12 cellular contexts compared by ENCODE assay signal in the genomic region with DNA sequence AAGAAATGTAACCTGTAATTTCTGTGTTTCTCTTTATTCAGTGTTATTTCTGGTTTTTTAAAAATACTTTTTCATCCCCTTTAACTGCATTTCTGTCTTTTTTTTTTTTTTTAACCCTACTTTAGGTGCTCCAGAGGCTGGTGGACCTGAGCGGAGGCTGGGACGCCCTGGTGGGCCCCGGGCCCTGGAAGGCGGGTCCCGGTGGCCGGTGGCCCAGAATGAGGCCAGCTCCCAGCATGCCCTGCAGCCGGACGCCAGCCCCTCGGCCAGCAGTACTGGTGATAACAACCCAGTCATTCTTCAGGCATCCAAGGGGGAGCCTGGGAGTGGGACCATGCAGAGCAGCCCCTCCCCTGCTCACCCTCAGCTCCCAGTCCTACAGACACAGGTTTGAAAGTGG. TPM values are rescaled to one million over a fixed set of nuclear protein-coding genes. Genes with fewer than 3 reads are reported as not detected.
A peak's percentile ranks its signal among the peaks of the same experiment; 100 is the strongest.
DNase-seq lines count a peak whose midpoint lies in the region; ATAC-seq, FAIRE-seq and TF ChIP-seq lines count a peak whose summit lies in the region.
"Had no signal": no experiment of that assay in that cellular context is flagged by ENCODE, and none has a peak within 500 bp of the region (broad histone marks: within the 10 kb centered on the region; RNA-seq: fewer than 3 reads in every experiment).

No MANE protein-coding gene starts in this region.

- in situ Hi-C loops in Panc1 (cut with HindIII; ENCODE audit: low pct_unique_long_range_greater_than_20kb, low sequenced_read_pairs), result no loop called here

- peak overlapping the region in 1 of 2 experiments; percentile 83; a peak in 2 of 4 replicates for H3K4me3 ChIP-seq in Panc1 (ENCODE audit: low read depth in 2 of 2, low read length in 2 of 2)
- peak overlapping the region; percentile 95 for H3K4me3 ChIP-seq in fibroblast of pulmonary artery (replicated peaks; ENCODE audit: low read depth, low read length)

- H3K9me3 Mint-ChIP-seq in activated CD8-positive, alpha-beta memory T cell treated with anti-CD3 and anti-CD28 coated beads, Interleukin-2, amount 10 ng/mL, durations not matched to agents 7 days and 5 days (ENCODE audit: low read depth), result no peaks in the 10 kb centered on the region

- H3K4me1 Mint-ChIP-seq in activated CD8-positive, alpha-beta memory T cell treated with anti-CD3 and anti-CD28 coated beads, Interleukin-2, amount 10 ng/mL, durations not matched to agents 7 days and 5 days, result peaks cover 26% of the 10 kb centered on the region

- FAIRE-seq in D721Med (lab: Jason Lieb, UNC), result no peak

- H3K4me1 ChIP-seq in Panc1 (ENCODE audit: control insufficient read depth, insufficient read depth, low read length), result peaks cover 19% of the 10 kb centered on the region

- H3K27ac ChIP-seq in Panc1 (ENCODE audit: low read length), result peak overlapping the region; percentile 97

- H3K36me3 Mint-ChIP-seq in activated CD8-positive, alpha-beta memory T cell treated with anti-CD3 and anti-CD28 coated beads, Interleukin-2, amount 10 ng/mL, durations not matched to agents 7 days and 5 days, result peaks cover 34% of the 10 kb centered on the region

- H3K27me3 ChIP-seq in Panc1 (ENCODE audit: control insufficient read depth, insufficient read depth, low read length), result no peaks in the 10 kb centered on the region
- H3K27me3 ChIP-seq: gastrocnemius medialis, upper lobe of left lung had no signal

- no peak for DNase-seq in activated CD8-positive, alpha-beta memory T cell treated with anti-CD3 and anti-CD28 coated beads, Interleukin-2, amount 10 ng/mL, durations not matched to agents 7 days and 5 days
- no peak for DNase-seq in activated CD8-positive, alpha-beta memory T cell treated with anti-CD3 and anti-CD28 coated beads, Interleukin-2, amount 50 U/mL, for 48 hours
- DNase-seq in Panc1 (ENCODE audit: low read depth, low spot score) (no peak), fibroblast of pulmonary artery (ENCODE audit: low read depth) (peak; percentile 62), retina (peak; percentile 54), D721Med (ENCODE audit: insufficient read length, low spot score) (no peak), NCI-H524 (lab: John Stamatoyannopoulos, UW) (no peak)
- DNase-seq: gastrocnemius medialis; NCI-H146; stimulated activated CD4-positive, alpha-beta T cell treated with anti-CD3 and anti-CD28 coated beads, Interleukin-4, amount 100 ng/mL, for 1 hour had no signal

- H3K4me3 Mint-ChIP-seq in activated CD8-positive, alpha-beta memory T cell treated with anti-CD3 and anti-CD28 coated beads, Interleukin-2, amount 10 ng/mL, durations not matched to agents 7 days and 5 days, result peak overlapping the region; percentile 94

- POLR2A ChIA-PET in Panc1 (lab: Charles Lee), result no interaction called here

- H3K27ac Mint-ChIP-seq in activated CD8-positive, alpha-beta memory T cell treated with anti-CD3 and anti-CD28 coated beads, Interleukin-2, amount 10 ng/mL, durations not matched to agents 7 days and 5 days, result peak overlapping the region; percentile 5

- CTCF ChIA-PET in activated CD8-positive, alpha-beta memory T cell treated with anti-CD3 and anti-CD28 coated beads, Interleukin-2, amount 10 ng/mL, durations not matched to agents 7 days and 5 days (lab: Charles Lee), result interaction anchor here (0.9 kb wide), 1 partner anchor 114 kb away, joined by 3 read pairs; no protein-coding TSS in a partner anchor
- CTCF ChIA-PET in Panc1 (lab: Charles Lee), result no interaction called here

- intact Hi-C loops in Panc1 (cut with micrococcal nuclease; ENCODE audit: unreplicated experiment), result no loop called here

- H3K27me3 Mint-ChIP-seq in activated CD8-positive, alpha-beta memory T cell treated with anti-CD3 and anti-CD28 coated beads, Interleukin-2, amount 10 ng/mL, durations not matched to agents 7 days and 5 days, result peaks cover 2% of the 10 kb centered on the region

- H3K9me3 ChIP-seq in Panc1 (ENCODE audit: control insufficient read depth, insufficient read depth, low read depth, low read length), result no peaks in the 10 kb centered on the region
- H3K9me3 ChIP-seq: gastrocnemius medialis, upper lobe of left lung had no signal

- TF ChIP-seq CTCF in Panc1 (IDR thresholded peaks at IDR 0.05) (no peak), fibroblast of pulmonary artery (IDR thresholded peaks at IDR 0.05; ENCODE audit: low read length, missing control alignments) (no peak), D721Med (IDR thresholded peaks at IDR 0.05; ENCODE audit: insufficient read depth, missing control alignments) (no peak)

- no peak for ATAC-seq in activated CD8-positive, alpha-beta memory T cell treated with anti-CD3 and anti-CD28 coated beads, Interleukin-2, amount 10 ng/mL, durations not matched to agents 7 days and 5 days
- ATAC-seq in Panc1 (no peak), GM18909 (IDR thresholded peaks at IDR 0.05; ENCODE audit: poor library complexity, unreplicated experiment) (no peak)
- ATAC-seq: gastrocnemius medialis had no signal

- peaks cover 25% of the 10 kb centered on the region for H3K36me3 ChIP-seq in Panc1 (ENCODE audit: control insufficient read depth, insufficient read depth, low read length)

- no TSS peak for BruUV-seq in Panc1 (replicated peaks; lab: Mats Ljungman, UMichigan)

RNA-seq across cellular contexts. Expression of gene SRCAP, which starts 1.5 kb away (rescaled TPM):
- total RNA-seq in activated CD8-positive, alpha-beta memory T cell treated with anti-CD3 and anti-CD28 coated beads, Interleukin-2, amount 10 ng/mL, durations not matched to agents 7 days and 5 days, result 10 to 100 TPM; 86.3 to 93.3 TPM
- total RNA-seq in Panc1 (2021; ENCODE audit: unreplicated experiment), result 73.6 TPM
- polyA plus RNA-seq in Panc1 (2012; ENCODE audit: insufficient read length), result 38.0 TPM

RNA-seq across cellular contexts. Expression of gene FBRS, which starts 42.3 kb away (rescaled TPM):
- 100 to 1,000 TPM; 102 to 142 TPM for total RNA-seq in activated CD8-positive, alpha-beta memory T cell treated with anti-CD3 and anti-CD28 coated beads, Interleukin-2, amount 10 ng/mL, durations not matched to agents 7 days and 5 days
- 103 TPM for total RNA-seq in Panc1 (2021; ENCODE audit: unreplicated experiment)
- polyA plus RNA-seq in Panc1 (2012; ENCODE audit: insufficient read length), result 102 TPM

RNA-seq across cellular contexts. Expression of gene PHKG2, which starts 47.7 kb away (rescaled TPM):
- 10 to 100 TPM; 45.8 to 46.5 TPM for total RNA-seq in activated CD8-positive, alpha-beta memory T cell treated with anti-CD3 and anti-CD28 coated beads, Interleukin-2, amount 10 ng/mL, durations not matched to agents 7 days and 5 days
- total RNA-seq in Panc1 (2021; ENCODE audit: unreplicated experiment), result 43.1 TPM
- polyA plus RNA-seq in Panc1 (2012; ENCODE audit: insufficient read length), result 31.5 TPM

RNA-seq across cellular contexts. Expression of gene PRR14, which starts 49.7 kb away (rescaled TPM):
- total RNA-seq in activated CD8-positive, alpha-beta memory T cell treated with anti-CD3 and anti-CD28 coated beads, Interleukin-2, amount 10 ng/mL, durations not matched to agents 7 days and 5 days, result 100 to 1,000 TPM; 111 to 116 TPM
- total RNA-seq in Panc1 (2021; ENCODE audit: unreplicated experiment), result 77.6 TPM
- polyA plus RNA-seq in Panc1 (2012; ENCODE audit: insufficient read length), result 44.2 TPM

Comparison
In these comparisons a context has a peak if more than half of its experiments do, and no peak if none do; other contexts are left out.
1. DNase-seq: peak in fibroblast of pulmonary artery (single experiment) and retina (single experiment); none in activated CD8-positive, alpha-beta memory T cell treated with anti-CD3 and anti-CD28 coated beads, Interleukin-2, amount 10 ng/mL, durations not matched to agents 7 days and 5 days (single experiment), activated CD8-positive, alpha-beta memory T cell treated with anti-CD3 and anti-CD28 coated beads, Interleukin-2, amount 50 U/mL, for 48 hours (single experiment), Panc1 (single experiment), D721Med (single experiment) and NCI-H524 (0 of 2).